ENCODE assay signal across 15 cellular contexts in the genomic region with DNA sequence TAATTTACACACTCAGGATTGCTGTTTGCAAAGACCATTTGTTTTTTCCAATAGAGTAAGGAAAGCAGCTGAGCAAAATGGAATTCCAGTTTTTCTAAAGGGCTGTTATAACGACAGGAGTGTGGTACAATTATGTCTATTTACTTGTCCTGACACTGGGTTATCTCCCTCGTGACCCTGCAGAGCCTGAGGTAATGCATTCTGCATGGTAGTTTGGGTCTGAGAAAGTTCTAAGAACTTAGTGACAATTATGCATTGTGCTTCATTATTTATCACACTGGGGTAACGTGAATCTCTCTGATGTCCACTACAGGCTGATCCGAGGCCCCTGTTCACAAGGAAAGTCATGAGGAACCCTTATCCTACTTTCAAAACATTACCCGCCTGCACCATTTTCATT. TPM values are rescaled to one million over a fixed set of nuclear protein-coding genes. Genes with fewer than 3 reads are reported as not detected.
"Had no signal": no experiment of that assay in that cellular context is flagged by ENCODE, and none has a peak within 500 bp of the region (broad histone marks: within the 10 kb centered on the region; RNA-seq: fewer than 3 reads in every experiment).

No MANE protein-coding gene starts in this region.

- H3K4me1 Mint-ChIP-seq: naive thymus-derived CD8-positive, alpha-beta T cell had no signal

- H3K36me3 Mint-ChIP-seq: naive thymus-derived CD8-positive, alpha-beta T cell had no signal

- H3K4me3 Mint-ChIP-seq: naive thymus-derived CD8-positive, alpha-beta T cell had no signal

- DNase-seq: erythroblast; foreskin keratinocyte; head of caudate nucleus; hippocampal formation; left colon; left ventricle myocardium superior; mucosa of descending colon; naive thymus-derived CD8-positive, alpha-beta T cell; nucleus accumbens; ovary; small intestine; stimulated activated CD4-positive, alpha-beta T cell treated with anti-CD3 and anti-CD28 coated beads, Interleukin-2, amount 100 ng/mL, for 48 hours; stimulated activated naive CD4-positive, alpha-beta T cell treated with Interleukin-2 at 50 U/mL for 16 hours; upper lobe of right lung had no signal

- ATAC-seq: foreskin keratinocyte; left colon; left ventricle myocardium superior; mucosa of descending colon; naive thymus-derived CD8-positive, alpha-beta T cell; upper lobe of right lung had no signal

- H3K27ac Mint-ChIP-seq: naive thymus-derived CD8-positive, alpha-beta T cell had no signal

- H3K27me3 Mint-ChIP-seq: naive thymus-derived CD8-positive, alpha-beta T cell had no signal

RNA-seq across cellular contexts. Expression of a gene that starts 50.7 kb away (rescaled TPM):
- total RNA-seq: chondrocyte; foreskin keratinocyte; naive thymus-derived CD8-positive, alpha-beta T cell had no signal
